In the genomic region with DNA sequence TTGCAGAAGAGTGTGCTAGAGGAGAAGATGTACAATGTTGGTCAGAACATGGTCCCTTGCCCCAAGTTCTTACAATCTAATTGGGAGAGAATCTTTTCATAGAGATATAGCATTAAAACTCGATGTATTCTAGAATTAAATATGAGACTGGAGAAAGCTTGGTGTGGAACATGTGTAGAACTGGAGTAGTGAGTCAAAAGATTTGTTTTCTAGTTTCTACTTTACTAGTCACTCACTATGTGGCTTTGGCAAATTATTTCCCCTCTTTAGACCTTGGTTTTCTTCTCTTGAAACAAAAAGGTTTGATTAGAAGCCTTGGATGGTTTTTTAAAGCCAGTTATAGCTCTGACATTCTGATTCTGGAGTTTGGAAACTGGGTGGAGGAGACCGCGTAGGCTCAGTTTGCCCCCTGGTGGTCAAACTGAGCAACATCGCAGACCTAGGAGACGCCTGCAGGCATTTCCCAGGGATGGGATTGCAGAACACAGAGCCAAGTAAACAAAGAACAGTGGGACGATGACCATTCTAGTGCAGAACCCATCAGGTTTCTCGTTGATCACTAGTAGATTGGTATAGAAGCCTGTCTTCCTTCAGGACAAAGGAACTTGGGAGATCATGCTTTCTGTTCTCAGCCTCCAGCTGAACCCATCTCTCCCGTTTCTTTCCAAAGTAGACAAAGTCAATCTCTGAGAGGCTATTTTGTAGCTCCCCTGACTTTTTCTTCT, we compare ENCODE assay signal across 8 cellular contexts. TPM values are rescaled to one million over a fixed set of nuclear protein-coding genes. Genes with fewer than 3 reads are reported as not detected.
DNase-seq lines count a peak whose midpoint lies in the region; ATAC-seq and TF ChIP-seq lines count a peak whose summit lies in the region.

No MANE protein-coding gene starts in this region.

- no peak overlapping the region for H3K27ac ChIP-seq in C4-2B
- H3K27ac ChIP-seq in neural progenitor cell = no peak overlapping the region

- no peak overlapping the region for H2AFZ ChIP-seq in neural progenitor cell (replicated peaks)

- H3K27me3 Mint-ChIP-seq in neural progenitor cell (ENCODE audit: insufficient read depth, low read depth) = peaks cover 7% of the 10 kb centered on the region

- no peaks in the 10 kb centered on the region for H3K4me1 ChIP-seq in neural progenitor cell

- no peak overlapping the region for H3K4me2 ChIP-seq in neural progenitor cell

- H3F3A ChIP-seq in neural progenitor cell (ENCODE audit: low read depth) = peaks cover 8% of the 10 kb centered on the region

- no peak overlapping the region for H3K4me3 ChIP-seq in fibroblast of the aortic adventitia (ENCODE audit: low read depth, low read length)
- H3K4me3 ChIP-seq in neural progenitor cell = no peak overlapping the region

- DNase-seq in NCI-H69 (lab: John Stamatoyannopoulos, UW) (peak; percentile 79), activated T-cell treated with anti-CD3 and anti-CD28 coated beads for 4 hours (peak; percentile 16), fibroblast of the aortic adventitia (ENCODE audit: low read depth) (peak; percentile 75), neural progenitor cell (ENCODE audit: low spot score) (peak; percentile 77), GF-D8 (lab: John Stamatoyannopoulos, UW) (no peak)

- no peaks in the 10 kb centered on the region for H3K4me1 Mint-ChIP-seq in neural progenitor cell

- H3K9ac ChIP-seq in neural progenitor cell = no peak overlapping the region

- no peaks in the 10 kb centered on the region for H3K36me3 ChIP-seq in neural progenitor cell

- no peak overlapping the region for H3K27ac Mint-ChIP-seq in neural progenitor cell

- H3K79me2 ChIP-seq in neural progenitor cell (ENCODE audit: low read depth) = no peaks in the 10 kb centered on the region

- peaks cover 12% of the 10 kb centered on the region for H3K9me3 Mint-ChIP-seq in neural progenitor cell

- no peaks in the 10 kb centered on the region for H4K20me1 ChIP-seq in neural progenitor cell (ENCODE audit: low read depth)

- H3K4me3 Mint-ChIP-seq in neural progenitor cell = no peak overlapping the region

- TF ChIP-seq CTCF in C4-2B (conservative IDR thresholded peaks at IDR 0.05) (peak; percentile 96), fibroblast of the aortic adventitia (IDR thresholded peaks at IDR 0.05; ENCODE audit: insufficient read depth, low read length) (peak; percentile 92), neural progenitor cell (IDR thresholded peaks at IDR 0.05) (peak; percentile 85)

- peaks cover 8% of the 10 kb centered on the region for H3K9me3 ChIP-seq in neural progenitor cell (ENCODE audit: low read depth)

- H3K27me3 ChIP-seq in neural progenitor cell = peaks cover 8% of the 10 kb centered on the region

- H3K36me3 Mint-ChIP-seq in neural progenitor cell = no peaks in the 10 kb centered on the region

- ATAC-seq in GM19438 (IDR thresholded peaks at IDR 0.05; ENCODE audit: low read depth, unreplicated experiment) (peak; percentile 62), HG03139 (IDR thresholded peaks at IDR 0.05; ENCODE audit: unreplicated experiment) (no peak)

RNA-seq across cellular contexts. Expression of a gene that starts 8.5 kb away (rescaled TPM):
- total RNA-seq in fibroblast of the aortic adventitia (ENCODE audit: low replicate concordance) (not detected in 2 replicates), neural progenitor cell (ENCODE audit: low replicate concordance) (0.06 TPM in 1 of 2 replicates, not detected in the other)

RNA-seq across cellular contexts. Expression of a gene that starts 8.9 kb away (rescaled TPM):
- total RNA-seq in fibroblast of the aortic adventitia (ENCODE audit: low replicate concordance) (20.3 and 28.5 TPM in 2 replicates), neural progenitor cell (ENCODE audit: low replicate concordance) (22.3 and 30.2 TPM in 2 replicates)
